In genomic region chr6:1131285-1132079, GRCh38 we compare ENCODE assay signal across 14 cellular contexts.
DNase-seq lines count a peak whose midpoint lies in the region; ATAC-seq, FAIRE-seq and TF ChIP-seq lines count a peak whose summit lies in the region.
"Had no signal": no experiment of that assay in that cellular context is flagged by ENCODE, and none has a peak within 500 bp of the region (broad histone marks: within the 10 kb centered on the region; RNA-seq: fewer than 3 reads in every experiment).

No MANE protein-coding gene starts in this region.

- no peaks in the 10 kb centered on the region for H3K36me3 ChIP-seq in BLaER1 treated with 17β-estradiol and CSF1 and Interleukin-3, amounts not matched to agents 10 nM and 100 nM
- H3K36me3 ChIP-seq: gastroesophageal sphincter had no signal

- H3K4me1 ChIP-seq in BLaER1 treated with 17β-estradiol and CSF1 and Interleukin-3, amounts not matched to agents 10 nM and 100 nM: peaks cover 0 to 16% (median 2%) of the 10 kb centered on the region in 10 experiments; a peak in 10 of 20 replicates

- H3K27ac Mint-ChIP-seq in progenitor cell of endocrine pancreas: peak overlapping the region; percentile 73
- no peak overlapping the region for H3K27ac Mint-ChIP-seq in stimulated activated naive B cell treated with anti-CD40 and anti-IgM and Interleukin-4, amounts not matched to agents 10 μg/mL and 1 μg/mL and 100 μg/mL, for 72 hours

- H3K4me1 Mint-ChIP-seq in progenitor cell of endocrine pancreas (ENCODE audit: low read depth): peaks cover 14% of the 10 kb centered on the region
- H3K4me1 Mint-ChIP-seq in stimulated activated naive B cell treated with anti-CD40 and anti-IgM and Interleukin-4, amounts not matched to agents 10 μg/mL and 1 μg/mL and 100 μg/mL, for 72 hours: peaks cover 0 to 3% of the 10 kb centered on the region in 2 donors

- no peaks in the 10 kb centered on the region for H4K20me1 ChIP-seq in BLaER1 treated with 17β-estradiol and CSF1 and Interleukin-3, amounts not matched to agents 10 nM and 100 nM

- no peaks in the 10 kb centered on the region for H3K36me3 Mint-ChIP-seq in progenitor cell of endocrine pancreas (ENCODE audit: insufficient read depth)
- no peaks in the 10 kb centered on the region for H3K36me3 Mint-ChIP-seq in stimulated activated naive B cell treated with anti-CD40 and anti-IgM and Interleukin-4, amounts not matched to agents 10 μg/mL and 1 μg/mL and 100 μg/mL, for 72 hours
- H3K36me3 Mint-ChIP-seq: naive B cell had no signal

- H3K4me3 ChIP-seq in BLaER1 treated with 17β-estradiol and CSF1 and Interleukin-3, amounts not matched to agents 10 nM and 100 nM: no peak overlapping the region
- no peak overlapping the region for H3K4me3 ChIP-seq in fibroblast of the aortic adventitia (ENCODE audit: low read depth, low read length)
- H3K4me3 ChIP-seq: gastroesophageal sphincter had no signal

- DNase-seq in RCC 7860 (ENCODE audit: low spot score) (peak; percentile 85), fibroblast of the aortic adventitia (ENCODE audit: low read depth) (peak; percentile 70), progenitor cell of endocrine pancreas (ENCODE audit: low spot score, unreplicated experiment) (no peak), D721Med (ENCODE audit: insufficient read length, low spot score) (no peak)
- no peak for DNase-seq in stimulated activated naive B cell treated with anti-CD40 and anti-IgM and Interleukin-4, amounts not matched to agents 10 μg/mL and 1 μg/mL and 100 μg/mL, for 72 hours
- no peak for DNase-seq in central memory CD4-positive, alpha-beta T cell
- DNase-seq: activated naive CD4-positive, alpha-beta T cell treated with anti-CD3 and anti-CD28 coated beads, Interleukin-2, amount 50 U/mL, for 16 hours; DMS79; Karpas-422; naive B cell; NK-92 treated with Interleukin-12 subunit alpha and Interleukin-12 subunit beta, amount 100 ng/mL, for 24 hours had no signal

- peak overlapping the region in 8 of 11 experiments; percentile 8 to 45 (median 22); a peak in 10 of 22 replicates for H3K4me2 ChIP-seq in BLaER1 treated with 17β-estradiol and CSF1 and Interleukin-3, amounts not matched to agents 10 nM and 100 nM

- no peak for TF ChIP-seq CTCF in fibroblast of the aortic adventitia (IDR thresholded peaks at IDR 0.05; ENCODE audit: insufficient read depth, low read length)
- no peak for TF ChIP-seq CTCF in progenitor cell of endocrine pancreas (IDR thresholded peaks at IDR 0.05; ENCODE audit: unreplicated experiment)
- TF ChIP-seq CTCF in D721Med (IDR thresholded peaks at IDR 0.05; ENCODE audit: insufficient read depth, missing control alignments): no peak

- H3K27ac ChIP-seq in BLaER1 treated with 17β-estradiol and CSF1 and Interleukin-3, amounts not matched to agents 10 nM and 100 nM: no peak overlapping the region
- H3K27ac ChIP-seq: gastroesophageal sphincter had no signal

- H3K9me3 ChIP-seq in BLaER1 treated with 17β-estradiol and CSF1 and Interleukin-3, amounts not matched to agents 10 nM and 100 nM (replicated peaks in 1 of 11): no peaks in the 10 kb centered on the region
- H3K9me3 ChIP-seq: gastroesophageal sphincter had no signal

- no peak for ATAC-seq in HG03108 (IDR thresholded peaks at IDR 0.05; ENCODE audit: unreplicated experiment)
- ATAC-seq in stimulated activated naive B cell treated with anti-CD40 and anti-IgM and Interleukin-4, amounts not matched to agents 10 μg/mL and 1 μg/mL and 100 μg/mL, for 72 hours (replicated peaks): no peak
- ATAC-seq: gastroesophageal sphincter had no signal

- FAIRE-seq in RCC 7860 (lab: Jason Lieb, UNC) (peak; percentile 85), D721Med (lab: Jason Lieb, UNC) (no peak)

- H3K9ac ChIP-seq in BLaER1 treated with 17β-estradiol and CSF1 and Interleukin-3, amounts not matched to agents 10 nM and 100 nM: no peak overlapping the region

- no peaks in the 10 kb centered on the region for H3K9me3 Mint-ChIP-seq in progenitor cell of endocrine pancreas (ENCODE audit: low read depth)
- peaks cover 0 to 1% of the 10 kb centered on the region in 2 donors for H3K9me3 Mint-ChIP-seq in stimulated activated naive B cell treated with anti-CD40 and anti-IgM and Interleukin-4, amounts not matched to agents 10 μg/mL and 1 μg/mL and 100 μg/mL, for 72 hours

- H3K4me3 Mint-ChIP-seq in progenitor cell of endocrine pancreas (ENCODE audit: low read depth): no peak overlapping the region
- no peak overlapping the region for H3K4me3 Mint-ChIP-seq in stimulated activated naive B cell treated with anti-CD40 and anti-IgM and Interleukin-4, amounts not matched to agents 10 μg/mL and 1 μg/mL and 100 μg/mL, for 72 hours
- H3K4me3 Mint-ChIP-seq: naive B cell had no signal

- peaks cover 2% of the 10 kb centered on the region for H3K27me3 Mint-ChIP-seq in progenitor cell of endocrine pancreas
- H3K27me3 Mint-ChIP-seq in stimulated activated naive B cell treated with anti-CD40 and anti-IgM and Interleukin-4, amounts not matched to agents 10 μg/mL and 1 μg/mL and 100 μg/mL, for 72 hours: peaks cover 26 to 35% of the 10 kb centered on the region in 2 donors

- H3K27me3 ChIP-seq in BLaER1 treated with 17β-estradiol and CSF1 and Interleukin-3, amounts not matched to agents 10 nM and 100 nM: no peaks in the 10 kb centered on the region
- H3K27me3 ChIP-seq: gastroesophageal sphincter had no signal

Comparison
In these comparisons a context has a peak if more than half of its experiments do, and no peak if none do; other contexts are left out.
1. DNase-seq: peak in RCC 7860 (single experiment) and fibroblast of the aortic adventitia (single experiment); none in progenitor cell of endocrine pancreas (single experiment), stimulated activated naive B cell treated with anti-CD40 and anti-IgM and Interleukin-4, amounts not matched to agents 10 μg/mL and 1 μg/mL and 100 μg/mL, for 72 hours (single experiment), central memory CD4-positive, alpha-beta T cell (single experiment) and D721Med (single experiment).